26 cellular contexts compared by ENCODE assay signal in the genomic region with DNA sequence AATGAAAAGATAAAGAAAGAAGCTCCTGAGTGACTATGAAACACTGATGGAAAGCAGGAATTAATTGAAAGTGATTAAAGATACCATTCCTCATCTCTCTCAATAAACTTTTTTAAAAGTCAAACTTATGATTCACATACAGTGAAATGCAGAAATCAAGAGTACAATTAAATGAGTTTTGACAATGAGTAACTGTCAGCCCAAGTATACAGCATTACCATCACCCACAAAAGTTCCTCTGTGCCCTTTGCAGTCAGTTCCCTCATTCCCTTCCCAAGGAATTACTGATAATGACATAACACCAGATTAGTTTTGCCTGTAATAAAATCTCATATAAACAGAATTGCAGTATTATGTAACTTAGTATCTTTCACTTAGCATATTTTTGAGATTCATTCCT. TPM values are rescaled to one million over a fixed set of nuclear protein-coding genes. Genes with fewer than 3 reads are reported as not detected.
A peak's percentile ranks its signal among the peaks of the same experiment; 100 is the strongest.
DNase-seq lines count a peak whose midpoint lies in the region; ATAC-seq, FAIRE-seq and TF ChIP-seq lines count a peak whose summit lies in the region.
"Had no signal": no experiment of that assay in that cellular context is flagged by ENCODE, and none has a peak within 500 bp of the region (broad histone marks: within the 10 kb centered on the region; RNA-seq: fewer than 3 reads in every experiment).

No MANE protein-coding gene starts in this region.

- POLR2A ChIA-PET in PC-3 (lab: Charles Lee; ENCODE audit: unreplicated experiment): no interaction called here

- H3K79me2 ChIP-seq in PC-3 (ENCODE audit: low read length): peaks cover 46% of the 10 kb centered on the region

- DNase-seq in AG10803 (ENCODE audit: low read depth): peak; percentile 29
- DNase-seq in GM12892 (ENCODE audit: insufficient read length): no peak
- peak; percentile 6 for DNase-seq in PC-3
- peak; percentile 24 for DNase-seq in fibroblast of mammary gland (ENCODE audit: low read depth)
- no peak for DNase-seq in heart right ventricle
- no peak for DNase-seq in kidney
- DNase-seq in SK-N-DZ (ENCODE audit: low spot score): no peak
- DNase-seq: activated CD4-positive, alpha-beta memory T cell treated with anti-CD3 and anti-CD28 coated beads, Interleukin-2, amount 10 ng/mL, durations not matched to agents 7 days and 5 days; activated effector memory CD4-positive, alpha-beta T cell treated with Interleukin-2 at 50 U/mL for 16 hours; activated naive CD8-positive, alpha-beta T cell treated with anti-CD3 and anti-CD28 coated beads for 36 hours; aorta; BE2C; colonic mucosa; effector CD8-positive, alpha-beta T cell; foreskin fibroblast; heart left ventricle; Karpas-422; NCI-H2171 treated with DMSO at 0.1 percent for 48 hours; NCI-H524; pancreas; SHP77 treated with DMSO at 0.1 percent for 48 hours; spleen; stimulated activated CD4-positive, alpha-beta T cell treated with anti-CD3 and anti-CD28 coated beads, Interleukin-4, amount 100 ng/mL, for 1 hour had no signal

- intact Hi-C loops in PC-3 (cut with micrococcal nuclease) (no loop called here), heart right ventricle (cut with DNase I) (no loop called here), kidney (cut with DNase I) (no loop called here)

- no peak overlapping the region for H2AFZ ChIP-seq in PC-3 (ENCODE audit: low read length)

- CTCF ChIA-PET in PC-3 (lab: Charles Lee): no interaction called here

- H3K4me1 ChIP-seq in PC-3 (ENCODE audit: insufficient read depth, low read length): peaks cover 14% of the 10 kb centered on the region
- peaks cover 0 to 10% (median 0%) of the 10 kb centered on the region in 9 donors for H3K4me1 ChIP-seq in heart right ventricle
- H3K4me1 ChIP-seq in kidney (ENCODE audit: control insufficient read depth in 1 of 2, insufficient read depth in 1 of 2, low read depth in 1 of 2, low read length in 2 of 2): no peaks in the 10 kb centered on the region
- H3K4me1 ChIP-seq: BE2C, colonic mucosa, pancreas had no signal

- FAIRE-seq in GM12892 (lab: Jason Lieb, UNC) (peak; percentile 14), kidney (lab: Jason Lieb, UNC) (no peak)
- FAIRE-seq: H54, pancreas had no signal

- no peaks in the 10 kb centered on the region for H3K9me2 ChIP-seq in PC-3 (replicated peaks; ENCODE audit: low read length)

- H3K27ac ChIP-seq in PC-3 (ENCODE audit: low read length) (no peak overlapping the region), heart right ventricle (no peak overlapping the region), kidney (ENCODE audit: low read depth in 2 of 2, low read length in 2 of 2) (no peak overlapping the region)
- H3K27ac ChIP-seq: cardiac muscle cell, colonic mucosa, heart left ventricle, pancreas, spleen had no signal

- no TSS peak for BruUV-seq in PC-3 (replicated peaks; lab: Mats Ljungman, UMichigan)

- H3K9ac ChIP-seq in PC-3 (ENCODE audit: low read length) (no peak overlapping the region), kidney (ENCODE audit: low read length in 2 of 2) (no peak overlapping the region)

- H3F3A ChIP-seq in PC-3 (ENCODE audit: low read length, unreplicated experiment): no peaks in the 10 kb centered on the region

- peaks cover 11% of the 10 kb centered on the region; the same call in 1 of the 2 replicates for H3K36me3 ChIP-seq in PC-3 (ENCODE audit: low read depth, low read length)
- peaks cover 0 to 31% (median 0%) of the 10 kb centered on the region in 9 donors for H3K36me3 ChIP-seq in heart right ventricle
- H3K36me3 ChIP-seq in kidney (ENCODE audit: control insufficient read depth in 1 of 2, insufficient read depth in 2 of 2, low read length in 2 of 2): no peaks in the 10 kb centered on the region
- H3K36me3 ChIP-seq: colonic mucosa had no signal

- TF ChIP-seq POLR2A in GM12892 (IDR thresholded peaks at IDR 0.05; ENCODE audit: low read depth, low read length): no peak

- H3K4me3 ChIP-seq in AG10803 (ENCODE audit: low read length): no peak overlapping the region
- H3K4me3 ChIP-seq in PC-3 (ENCODE audit: low read length): no peak overlapping the region
- H3K4me3 ChIP-seq in fibroblast of mammary gland (ENCODE audit: control insufficient read depth, low read depth, low read length): no peak overlapping the region
- H3K4me3 ChIP-seq in heart right ventricle: no peak overlapping the region
- no peak overlapping the region for H3K4me3 ChIP-seq in kidney (ENCODE audit: low read length in 2 of 2)
- H3K4me3 ChIP-seq: cardiac muscle cell, colonic mucosa, heart left ventricle, pancreas, spleen had no signal

- TF ChIP-seq CTCF in AG10803 (conservative IDR thresholded peaks at IDR 0.05; ENCODE audit: low read length) (no peak), PC-3 (conservative IDR thresholded peaks at IDR 0.05; ENCODE audit: low read depth, low read length) (no peak), fibroblast of mammary gland (conservative IDR thresholded peaks at IDR 0.05; ENCODE audit: control insufficient read depth, insufficient read depth, low read depth, low read length) (no peak), heart right ventricle (IDR thresholded peaks at IDR 0.05) (no peak), kidney (IDR thresholded peaks at IDR 0.05; ENCODE audit: borderline replicate concordance, extremely low read depth, insufficient read depth) (no peak)

- H3K27me3 ChIP-seq in PC-3 (ENCODE audit: low read length): no peaks in the 10 kb centered on the region
- no peaks in the 10 kb centered on the region for H3K27me3 ChIP-seq in heart right ventricle
- H3K27me3 ChIP-seq: BE2C, cardiac muscle cell, colonic mucosa, heart left ventricle, pancreas, spleen had no signal

- no peak overlapping the region for H3K4me2 ChIP-seq in PC-3 (ENCODE audit: low read length)

- ATAC-seq in PC-3 (peak; percentile 55; the same call in 1 of the 2 replicates), heart right ventricle (no peak), GM18867 (IDR thresholded peaks at IDR 0.05; ENCODE audit: unreplicated experiment) (no peak)
- ATAC-seq: heart left ventricle, pancreas had no signal

- no peaks in the 10 kb centered on the region for H4K20me1 ChIP-seq in PC-3 (ENCODE audit: low read length)

- no peaks in the 10 kb centered on the region for H3K9me3 ChIP-seq in PC-3 (ENCODE audit: low read length)
- H3K9me3 ChIP-seq in heart right ventricle: no peaks in the 10 kb centered on the region
- no peaks in the 10 kb centered on the region for H3K9me3 ChIP-seq in kidney (ENCODE audit: control insufficient read depth in 1 of 2, low read length in 2 of 2)
- H3K9me3 ChIP-seq: BE2C, colonic mucosa, heart left ventricle, pancreas, spleen had no signal

RNA-seq across cellular contexts. Expression of gene ATG5, which starts 44.5 kb away (rescaled TPM):
- polyA plus RNA-seq in GM12892 (2012; ENCODE audit: missing spikeins): 20.4 TPM
- total RNA-seq in PC-3 (2014; rRNA removed) (38.5 and 38.8 TPM in 2 replicates), heart right ventricle (10 to 100 TPM; 12.6 to 18.0 (median 15.4) TPM), kidney (31.6 TPM)
- polyA plus RNA-seq in heart right ventricle (10 to 100 TPM; 12.7 to 13.8 TPM), kidney (ENCODE audit: insufficient read depth, low read depth, low replicate concordance) (26.5 TPM)
- polyA plus RNA-seq in SK-N-DZ (2014; cell fraction: cytosol; rRNA removed): 28.9 and 36.1 TPM in 2 replicates
- 16.6 and 28.7 TPM in 2 replicates for polyA plus RNA-seq in SK-N-DZ (2014; cell fraction: nucleus; rRNA removed)

Comparison
In these comparisons a context has a peak if more than half of its experiments do, and no peak if none do; other contexts are left out.
1. DNase-seq: peak in AG10803 (single experiment), PC-3 (single experiment) and fibroblast of mammary gland (single experiment); none in GM12892 (single experiment), heart right ventricle (0 of 2), kidney (single experiment) and SK-N-DZ (single experiment).